Comparison of ENCODE assay signal across 11 cellular contexts in the genomic region with DNA sequence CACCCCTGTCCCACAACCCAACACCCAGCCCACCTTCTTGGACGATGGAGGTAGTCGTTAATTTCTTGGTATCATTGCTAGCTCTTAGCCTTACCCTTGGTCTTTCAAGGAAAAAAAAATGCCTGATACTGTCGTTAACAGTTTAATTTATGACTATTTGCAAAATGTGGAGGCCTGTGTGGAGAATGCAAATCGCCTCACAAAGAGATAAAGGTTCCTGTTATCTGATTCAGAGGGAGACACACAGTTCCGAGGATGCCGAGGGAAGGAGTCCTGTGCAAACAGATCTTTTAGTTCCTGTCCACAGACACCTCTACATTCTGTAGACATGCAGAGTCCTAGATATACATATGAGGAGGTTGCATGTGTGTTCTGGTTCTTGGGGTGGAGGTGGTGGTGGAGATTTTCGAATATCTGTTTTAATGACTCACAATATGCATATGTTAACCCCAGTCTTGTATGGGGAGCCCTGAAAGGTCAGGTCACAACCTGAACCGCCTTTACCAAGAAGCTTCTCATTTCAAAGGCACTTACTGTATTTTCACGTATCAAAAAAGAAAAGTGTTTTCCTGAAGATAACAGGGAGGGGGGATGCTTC. TPM values are rescaled to one million over a fixed set of nuclear protein-coding genes. Genes with fewer than 3 reads are reported as not detected.
DNase-seq lines count a peak whose midpoint lies in the region; ATAC-seq and TF ChIP-seq lines count a peak whose summit lies in the region.
"Had no signal": no experiment of that assay in that cellular context is flagged by ENCODE, and none has a peak within 500 bp of the region (broad histone marks: within the 10 kb centered on the region; RNA-seq: fewer than 3 reads in every experiment).

No MANE protein-coding gene starts in this region.

- no peak overlapping the region for H2BK15ac ChIP-seq in mesenchymal stem cell (ENCODE audit: low read depth, poor library complexity, severe bottlenecking)

- H3K23ac ChIP-seq in mesenchymal stem cell (ENCODE audit: low read length in 2 of 2) = no peak overlapping the region

- no peak for ATAC-seq in SK-N-SH treated with all-trans-retinoic acid at 6 μM for 48 hours
- ATAC-seq in upper lobe of left lung (ENCODE audit: low FRiP score in 2 of 2) = no peak
- ATAC-seq in stimulated activated memory B cell treated with anti-CD40 and anti-IgM and Interleukin-4, amounts not matched to agents 10 μg/mL and 1 μg/mL and 100 μg/mL, for 72 hours = no peak

- H3K18ac ChIP-seq in mesenchymal stem cell (ENCODE audit: low read depth in 1 of 2, low read length in 2 of 2) = peak overlapping the region; percentile 78 to 97

- no peak overlapping the region for H2BK5ac ChIP-seq in mesenchymal stem cell (ENCODE audit: low read depth, low read length, poor library complexity, severe bottlenecking)

- peaks cover 27% of the 10 kb centered on the region for H3K79me2 ChIP-seq in SK-N-SH (ENCODE audit: insufficient read depth)

- peaks cover 6% of the 10 kb centered on the region for H3K4me1 Mint-ChIP-seq in stimulated activated memory B cell treated with anti-CD40 and anti-IgM and Interleukin-4, amounts not matched to agents 10 μg/mL and 1 μg/mL and 100 μg/mL, for 72 hours

- peaks cover 3% of the 10 kb centered on the region for H3K9me3 Mint-ChIP-seq in stimulated activated memory B cell treated with anti-CD40 and anti-IgM and Interleukin-4, amounts not matched to agents 10 μg/mL and 1 μg/mL and 100 μg/mL, for 72 hours
- H3K9me3 Mint-ChIP-seq: activated naive CD4-positive, alpha-beta T cell treated with anti-CD3 and anti-CD28 coated beads, Interleukin-2, amount 10 ng/mL, durations not matched to agents 7 days and 5 days; stimulated activated naive CD8-positive, alpha-beta T cell treated with anti-CD3 and anti-CD28 coated beads, Interleukin-15, Interleukin-2, amounts not matched to agents 100 ng/mL and 50 ng/mL, for 24 hours had no signal

- H2AFZ ChIP-seq in SK-N-SH (ENCODE audit: low read depth) = no peak overlapping the region
- no peak overlapping the region for H2AFZ ChIP-seq in mesenchymal stem cell (ENCODE audit: low read depth, low read length)

- H3K4me2 ChIP-seq in SK-N-SH = peak overlapping the region; percentile 80
- H3K4me2 ChIP-seq in mesenchymal stem cell (ENCODE audit: low read length, poor library complexity, severe bottlenecking) = peak overlapping the region; percentile 77

- no peaks in the 10 kb centered on the region for H3K36me3 Mint-ChIP-seq in stimulated activated memory B cell treated with anti-CD40 and anti-IgM and Interleukin-4, amounts not matched to agents 10 μg/mL and 1 μg/mL and 100 μg/mL, for 72 hours

- no peak overlapping the region for H3K27ac ChIP-seq in SK-N-SH (ENCODE audit: low read depth in 2 of 2, low read length in 1 of 2)
- peak overlapping the region; percentile 52 for H3K27ac ChIP-seq in caudate nucleus (ENCODE audit: low read depth, low read length)
- H3K27ac ChIP-seq in mesenchymal stem cell (ENCODE audit: low read length, poor library complexity, severe bottlenecking) = peak overlapping the region; percentile 96
- peak overlapping the region; percentile 89 to 94 (median 94) for H3K27ac ChIP-seq in upper lobe of left lung

- peaks cover 4% of the 10 kb centered on the region for H3F3A ChIP-seq in SK-N-SH (replicated peaks; ENCODE audit: insufficient read depth)

- H3K36me3 ChIP-seq in SK-N-SH (replicated peaks in 1 of 2; ENCODE audit: control insufficient read depth in 1 of 2, insufficient read depth in 2 of 2, low read length in 1 of 2) = no peaks in the 10 kb centered on the region
- peaks cover 53 to 68% of the 10 kb centered on the region in 2 experiments for H3K36me3 ChIP-seq in mesenchymal stem cell (ENCODE audit: control insufficient read depth in 1 of 2, insufficient read depth in 2 of 2, low read depth in 1 of 2, low read length in 2 of 2)
- peaks cover 0 to 30% (median 0%) of the 10 kb centered on the region in 4 donors for H3K36me3 ChIP-seq in upper lobe of left lung

- H3K9me3 ChIP-seq in SK-N-SH = no peaks in the 10 kb centered on the region
- H3K9me3 ChIP-seq in mesenchymal stem cell (ENCODE audit: control insufficient read depth, low read length) = no peaks in the 10 kb centered on the region
- H3K9me3 ChIP-seq in upper lobe of left lung = no peaks in the 10 kb centered on the region

- H3K9ac ChIP-seq in SK-N-SH = no peak overlapping the region
- H3K9ac ChIP-seq in mesenchymal stem cell (ENCODE audit: low read length) = peak overlapping the region; percentile 99

- H3K79me1 ChIP-seq in mesenchymal stem cell (replicated peaks; ENCODE audit: low read length, poor library complexity, severe bottlenecking) = no peaks in the 10 kb centered on the region

- H2BK12ac ChIP-seq in mesenchymal stem cell (ENCODE audit: low read length in 2 of 2) = peak overlapping the region in 1 of 2 experiments; percentile 19

- TF ChIP-seq POLR2A in upper lobe of left lung (IDR thresholded peaks at IDR 0.05) = no peak

- peak overlapping the region in 1 of 2 experiments; percentile 42 for H3K4ac ChIP-seq in mesenchymal stem cell (ENCODE audit: low read depth in 1 of 2, low read length in 2 of 2)

- no peak overlapping the region for H4K91ac ChIP-seq in mesenchymal stem cell (ENCODE audit: low read length)

- TF ChIP-seq RAD21 in SK-N-SH (IDR thresholded peaks at IDR 0.05; ENCODE audit: low read length) = no peak

- no peak for TF ChIP-seq EP300 in SK-N-SH (IDR thresholded peaks at IDR 0.05; ENCODE audit: borderline replicate concordance in 1 of 2, low read depth in 1 of 2, low read length in 1 of 2)
- TF ChIP-seq EP300 in upper lobe of left lung (IDR thresholded peaks at IDR 0.05) = no peak

- H2BK120ac ChIP-seq in mesenchymal stem cell (ENCODE audit: low read depth, low read length) = no peak overlapping the region

- no peak overlapping the region for H3K27ac Mint-ChIP-seq in stimulated activated memory B cell treated with anti-CD40 and anti-IgM and Interleukin-4, amounts not matched to agents 10 μg/mL and 1 μg/mL and 100 μg/mL, for 72 hours
- H3K27ac Mint-ChIP-seq: activated naive CD4-positive, alpha-beta T cell treated with anti-CD3 and anti-CD28 coated beads, Interleukin-2, amount 10 ng/mL, durations not matched to agents 7 days and 5 days; stimulated activated naive CD8-positive, alpha-beta T cell treated with anti-CD3 and anti-CD28 coated beads, Interleukin-15, Interleukin-2, amounts not matched to agents 100 ng/mL and 50 ng/mL, for 24 hours had no signal

- H3K14ac ChIP-seq in mesenchymal stem cell (ENCODE audit: low read length in 2 of 2) = peak overlapping the region; percentile 51 to 75

- H3K27me3 ChIP-seq in SK-N-SH (ENCODE audit: insufficient read depth) = no peaks in the 10 kb centered on the region
- H3K27me3 ChIP-seq in mesenchymal stem cell (ENCODE audit: control insufficient read depth in 1 of 2, insufficient read depth in 1 of 2, low read length in 2 of 2) = no peaks in the 10 kb centered on the region
- peaks cover 0 to 8% (median 0%) of the 10 kb centered on the region in 4 donors for H3K27me3 ChIP-seq in upper lobe of left lung

- peaks cover 80% of the 10 kb centered on the region for H3K27me3 Mint-ChIP-seq in stimulated activated memory B cell treated with anti-CD40 and anti-IgM and Interleukin-4, amounts not matched to agents 10 μg/mL and 1 μg/mL and 100 μg/mL, for 72 hours

- CTCF ChIA-PET in SK-N-SH (lab: Yijun Ruan, JAX) = interaction anchor here (1.1 to 1.6 kb wide), 3 partner anchors 9 to 20 kb away, joined by 3 to 8 read pairs (median 5); no protein-coding TSS in a partner anchor

- POLR2A ChIA-PET in SK-N-SH (lab: Yijun Ruan, JAX) = no interaction called here

- no peak for TF ChIP-seq CTCF in SK-N-SH (IDR thresholded peaks at IDR 0.05)
- no peak for TF ChIP-seq CTCF in upper lobe of left lung (IDR thresholded peaks at IDR 0.05)

- H3K4me1 ChIP-seq in SK-N-SH (ENCODE audit: control insufficient read depth in 1 of 2, insufficient read depth in 2 of 2, low read depth in 1 of 2, low read length in 1 of 2) (peaks cover 0 to 7% of the 10 kb centered on the region in 2 experiments; a peak in 2 of 4 replicates), mesenchymal stem cell (ENCODE audit: control insufficient read depth, insufficient read depth, low read depth, low read length) (no peaks in the 10 kb centered on the region), upper lobe of left lung (peaks cover 0 to 47% (median 14%) of the 10 kb centered on the region in 4 donors)

- peak overlapping the region; percentile 22 to 24; a peak in 3 of 4 replicates for H3K4me3 ChIP-seq in SK-N-SH (ENCODE audit: low read depth in 2 of 2, low read length in 1 of 2)
- H3K4me3 ChIP-seq in mesenchymal stem cell (ENCODE audit: insufficient read depth in 1 of 2, low read depth in 1 of 2, low read length in 2 of 2) = peak overlapping the region; percentile 49 to 99
- peak overlapping the region; percentile 62 to 78 (median 64) for H3K4me3 ChIP-seq in upper lobe of left lung

- H2AK5ac ChIP-seq in mesenchymal stem cell (ENCODE audit: low read length, severe bottlenecking) = no peak overlapping the region

- H3K9me2 ChIP-seq in SK-N-SH = no peaks in the 10 kb centered on the region

- no peak overlapping the region for H3K4me3 Mint-ChIP-seq in stimulated activated memory B cell treated with anti-CD40 and anti-IgM and Interleukin-4, amounts not matched to agents 10 μg/mL and 1 μg/mL and 100 μg/mL, for 72 hours
- H3K4me3 Mint-ChIP-seq: activated naive CD4-positive, alpha-beta T cell treated with anti-CD3 and anti-CD28 coated beads, Interleukin-2, amount 10 ng/mL, durations not matched to agents 7 days and 5 days; stimulated activated naive CD8-positive, alpha-beta T cell treated with anti-CD3 and anti-CD28 coated beads, Interleukin-15, Interleukin-2, amounts not matched to agents 100 ng/mL and 50 ng/mL, for 24 hours had no signal

- no peak overlapping the region for H4K8ac ChIP-seq in mesenchymal stem cell (ENCODE audit: low read length)

- 20% methylated on average over 9 of the region's 9 CpGs for WGBS in SK-N-SH (ENCODE audit: low lambda C conversion rate)
- WGBS in mesenchymal stem cell = under 1% methylated on average over 7 of the region's 9 CpGs
- WGBS in upper lobe of left lung, 2 donors = 6 to 8% methylated on average over 9 of the region's 9 CpGs

- no peaks in the 10 kb centered on the region for H4K20me1 ChIP-seq in SK-N-SH (ENCODE audit: insufficient read depth)

- DNase-seq in SK-N-SH (no peak), caudate nucleus (lab: John Stamatoyannopoulos, UW) (no peak), mesenchymal stem cell (peak; percentile 24), upper lobe of left lung (no peak), T1000 (lab: John Stamatoyannopoulos, UW) (no peak), iPS-NIHi7 (ENCODE audit: extremely low spot score) (no peak)
- DNase-seq: activated naive CD4-positive, alpha-beta T cell treated with anti-CD3 and anti-CD28 coated beads, Interleukin-2, amount 10 ng/mL, durations not matched to agents 7 days and 5 days; kidney glomerular epithelial cell had no signal

TF ChIP-seq in SK-N-SH, 30 proteins besides CTCF, POLR2A, EP300 and RAD21:
- TF ChIP-seq FOXM1 (IDR thresholded peaks at IDR 0.05; ENCODE audit: low read depth) = no peak

TF ChIP-seq in SK-N-SH treated with all-trans-retinoic acid at 6 μM for 48 hours, 23 proteins besides CTCF, POLR2A, EP300 and RAD21 (continues in another document):
- TF ChIP-seq ZNF70 (CRISPR knock-in tag; IDR thresholded peaks at IDR 0.05) = no peak

RNA-seq across cellular contexts. Expression of a gene that starts 5.6 kb away (rescaled TPM):
- 2.8 and 3.9 TPM in 2 replicates for polyA plus RNA-seq in SK-N-SH (2012; rRNA removed)
- 2.8 and 3.7 TPM in 2 replicates for polyA plus RNA-seq in SK-N-SH (2012; cell fraction: cytosol; rRNA removed)
- 3.8 and 5.0 TPM in 2 replicates for polyA plus RNA-seq in SK-N-SH (2012; cell fraction: nucleus; rRNA removed)
- 117 TPM for polyA plus RNA-seq in mesenchymal stem cell (2013, experiment 1 of 2)
- 115 TPM for polyA plus RNA-seq in mesenchymal stem cell (2013, experiment 2 of 2)
- total RNA-seq in upper lobe of left lung = 10 to 100 TPM; 10.8 to 64.7 (median 30.1) TPM

Comparison
In these comparisons a context has a peak if more than half of its experiments do, and no peak if none do; other contexts are left out.
1. H3K27ac ChIP-seq: peak in caudate nucleus (single experiment), mesenchymal stem cell (single experiment) and upper lobe of left lung (4 of 4); none in SK-N-SH (0 of 2).
2. H3K4me3 ChIP-seq: peak in every context shown above with its lines; median percentile 74 in mesenchymal stem cell; 64 in upper lobe of left lung; 23 in SK-N-SH.